Comparison of ENCODE assay signal across 8 cellular contexts in the genomic region with DNA sequence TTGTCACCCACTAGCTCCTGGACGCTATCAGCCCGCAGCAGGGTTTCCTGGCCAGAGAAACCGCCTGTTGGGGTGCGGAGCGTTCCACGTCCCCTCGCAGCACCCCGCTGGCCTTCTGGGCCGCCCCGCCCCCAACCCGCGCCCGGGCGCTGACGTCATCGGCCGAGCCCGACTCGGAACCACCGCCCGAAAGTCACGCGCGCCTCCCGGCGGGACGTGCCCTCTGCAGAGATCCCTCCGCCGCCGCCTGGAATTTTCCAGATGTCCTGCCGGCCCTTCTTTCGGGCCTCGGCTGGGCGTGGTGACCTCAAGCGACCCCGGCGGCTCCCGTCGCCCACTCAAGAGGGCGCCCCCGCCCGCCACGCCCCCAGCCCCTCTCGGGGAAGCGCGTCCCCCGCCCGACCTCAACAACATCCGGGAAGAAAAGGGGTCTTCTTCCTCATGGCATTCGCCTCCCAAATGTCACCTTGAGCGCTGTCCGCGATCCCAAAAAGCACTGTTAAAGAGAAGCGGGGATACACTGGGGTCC. TPM values are rescaled to one million over a fixed set of nuclear protein-coding genes. Genes with fewer than 3 reads are reported as not detected.
A peak's percentile ranks its signal among the peaks of the same experiment; 100 is the strongest.
DNase-seq lines count a peak whose midpoint lies in the region; ATAC-seq and TF ChIP-seq lines count a peak whose summit lies in the region.

No MANE protein-coding gene starts in this region.

- H3K27ac ChIP-seq in HCT116 (ENCODE audit: low read depth, low read length): peak overlapping the region; percentile 100

- POLR2A ChIA-PET in HCT116 (lab: Charles Lee): interaction anchor here (0.6 to 15.5 kb wide), 40 partner anchors 10 to 481 kb away, joined by 3 to 910 read pairs (median 4); partner anchors contain the start of genes DPF2, MALAT1, PCNX3 and RNASEH2C

- H3K4me2 ChIP-seq in HCT116 (ENCODE audit: low read length): peak overlapping the region; percentile 96

- H3K27me3 ChIP-seq in HCT116 (ENCODE audit: insufficient read depth, low read length): no peaks in the 10 kb centered on the region

- no peak overlapping the region for H2AFZ ChIP-seq in HCT116 (ENCODE audit: low read depth, low read length, poor library complexity, severe bottlenecking)

- peak overlapping the region; percentile 77 to 92 for H3K4me3 ChIP-seq in HCT116 (replicated peaks in 1 of 2; ENCODE audit: low read depth in 1 of 2, low read length in 2 of 2)
- H3K4me3 ChIP-seq in cardiac fibroblast (replicated peaks in 1 of 2; ENCODE audit: low read depth in 2 of 2, low read length in 2 of 2): peak overlapping the region; percentile 88 to 91

- no peak for TF ChIP-seq RAD21 in HCT116 (IDR thresholded peaks at IDR 0.05; ENCODE audit: low read depth)

- peaks cover 29% of the 10 kb centered on the region for H4K20me1 ChIP-seq in HCT116 (ENCODE audit: insufficient read depth)

- in situ Hi-C loops in Caki2 (cut with HindIII; ENCODE audit: low pct_unique_long_range_greater_than_20kb, low sequenced_read_pairs): no loop called here

- no peaks in the 10 kb centered on the region for H3K9me2 ChIP-seq in HCT116 (ENCODE audit: insufficient read depth)

- ATAC-seq in HCT116: peak; percentile 13
- no peak for ATAC-seq in HG02852 (IDR thresholded peaks at IDR 0.05; ENCODE audit: unreplicated experiment)

- intact Hi-C loops in HCT116 (cut with micrococcal nuclease): no loop called here

- no TSS peak for BruUV-seq in HCT116 (replicated peaks; lab: Mats Ljungman, UMichigan)

- CTCF ChIA-PET in HCT116 (lab: Charles Lee): interaction anchor here (0.7 kb wide), 1 partner anchor 147 kb away, joined by 3 read pairs; no protein-coding TSS in a partner anchor

- peak; percentile 87 for DNase-seq in Caki2 (ENCODE audit: low read depth)
- DNase-seq in HCT116 (ENCODE audit: low read depth, low spot score): peak; percentile 88
- DNase-seq in NCI-H2107 (lab: John Stamatoyannopoulos, UW): peak; percentile 87
- peak; percentile 77 for DNase-seq in activated CD4-positive, CD25-positive, alpha-beta regulatory T cell treated with anti-CD3 and anti-CD28 coated beads, Interleukin-2, amount 50 U/mL, for 16 hours (ENCODE audit: low read depth, low spot score)
- DNase-seq in cardiac fibroblast (ENCODE audit: low read depth in 2 of 2): peak; percentile 98 to 100
- peak; percentile 95 for DNase-seq in inferior parietal cortex (ENCODE audit: extremely low spot score)
- DNase-seq in smooth muscle cell of the brain vasculature (ENCODE audit: low read depth, low spot score): peak; percentile 92

- peak overlapping the region; percentile 95 for H3K9ac ChIP-seq in HCT116 (ENCODE audit: low read length)

- H3K9me3 ChIP-seq in HCT116 (ENCODE audit: control insufficient read depth in 1 of 2, insufficient read depth in 1 of 2, low read depth in 1 of 2, low read length in 2 of 2): no peaks in the 10 kb centered on the region

- RAD21 ChIA-PET in HCT116 (lab: Charles Lee; ENCODE audit: low non-redundant PET in 1 of 2, low total read pairs in 2 of 2, uncharacterized antibody in 2 of 2, unreplicated experiment in 2 of 2): interaction anchor here in 1 of 2 experiments (0.9 kb wide), 1 partner anchor 70 kb away, joined by 3 read pairs; no protein-coding TSS in a partner anchor

- H3K36me3 ChIP-seq in HCT116 (ENCODE audit: control insufficient read depth in 1 of 2, insufficient read depth in 2 of 2, low read length in 2 of 2): peaks cover 0 to 8% of the 10 kb centered on the region in 2 experiments; a peak in 1 of 4 replicates

- no peak for TF ChIP-seq POLR2A in HCT116 (IDR thresholded peaks at IDR 0.05; ENCODE audit: borderline replicate concordance, extremely low read depth, insufficient read depth, insufficient read length)

- TF ChIP-seq CTCF in HCT116 (IDR thresholded peaks at IDR 0.05 in 2 of 3, conservative IDR thresholded peaks at IDR 0.05 in 1 of 3; ENCODE audit: borderline replicate concordance in 1 of 3, insufficient read depth in 1 of 3, low read depth in 2 of 3, low read length in 2 of 3) (no peak), cardiac fibroblast (IDR thresholded peaks at IDR 0.05; ENCODE audit: low read depth, low read length) (no peak)

- H3K79me2 ChIP-seq in HCT116 (ENCODE audit: insufficient read depth, low read length): peaks cover 50% of the 10 kb centered on the region

- peaks cover 71 to 100% of the 10 kb centered on the region in 2 experiments for H3K4me1 ChIP-seq in HCT116 (ENCODE audit: control insufficient read depth in 1 of 2, insufficient read depth in 2 of 2, low read length in 2 of 2)

TF ChIP-seq in HCT116, 20 proteins besides CTCF, POLR2A, EP300 and RAD21:
- TF ChIP-seq TCF7L2 (IDR thresholded peaks at IDR 0.05; ENCODE audit: borderline replicate concordance, extremely low read depth, insufficient read depth, insufficient read length): peak; percentile 60
- TF ChIP-seq YY1 (IDR thresholded peaks at IDR 0.05; ENCODE audit: extremely low read depth, insufficient replicate concordance, low read depth, low read length): peak; percentile 59
- TF ChIP-seq SRF (IDR thresholded peaks at IDR 0.05; ENCODE audit: low read depth): no peak
- TF ChIP-seq JUND (IDR thresholded peaks at IDR 0.05): no peak
- TF ChIP-seq, protein P1, sequence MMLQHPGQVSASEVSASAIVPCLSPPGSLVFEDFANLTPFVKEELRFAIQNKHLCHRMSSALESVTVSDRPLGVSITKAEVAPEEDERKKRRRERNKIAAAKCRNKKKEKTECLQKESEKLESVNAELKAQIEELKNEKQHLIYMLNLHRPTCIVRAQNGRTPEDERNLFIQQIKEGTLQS (IDR thresholded peaks at IDR 0.05): no peak

RNA-seq across cellular contexts. Expression of gene NEAT1, which starts 0.4 kb away (rescaled TPM):
- 2.3 and 8.7 TPM in 2 replicates for total RNA-seq in Caki2 (2014; rRNA removed; shearing (Covaris generic); ENCODE audit: low replicate concordance)
- total RNA-seq in HCT116 (2021; ENCODE audit: unreplicated experiment): 564 TPM
- 181 and 274 TPM in 2 replicates for polyA plus RNA-seq in HCT116 (2012)

RNA-seq across cellular contexts. Expression of gene FRMD8, which starts 35.7 kb away (rescaled TPM):
- 24.8 and 35.5 TPM in 2 replicates for total RNA-seq in Caki2 (2014; rRNA removed; shearing (Covaris generic); ENCODE audit: low replicate concordance)
- total RNA-seq in HCT116 (2021; ENCODE audit: unreplicated experiment): 35.8 TPM
- 12.9 and 20.6 TPM in 2 replicates for polyA plus RNA-seq in HCT116 (2012)

RNA-seq across cellular contexts. Expression of gene SLC25A45, which starts 39.7 kb away (rescaled TPM):
- total RNA-seq in Caki2 (2014; rRNA removed; shearing (Covaris generic); ENCODE audit: low replicate concordance): 1.1 and 2.3 TPM in 2 replicates
- 3.9 TPM for total RNA-seq in HCT116 (2021; ENCODE audit: unreplicated experiment)
- polyA plus RNA-seq in HCT116 (2012): 2.0 and 2.3 TPM in 2 replicates

Comparison
In these comparisons a context has a peak if more than half of its experiments do, and no peak if none do; other contexts are left out.
1. RNA of gene NEAT1, which starts 0.4 kb away (total RNA-seq): 564 TPM in HCT116 (single experiment); 2.3 to 8.7 TPM in Caki2; every median in the first group is over 10 times any median in the second.
2. Peak in every context shown above with its lines, with median percentiles within 50 percentile points of each other: DNase-seq.